ENCODE assay signal across 15 cellular contexts in the genomic region with DNA sequence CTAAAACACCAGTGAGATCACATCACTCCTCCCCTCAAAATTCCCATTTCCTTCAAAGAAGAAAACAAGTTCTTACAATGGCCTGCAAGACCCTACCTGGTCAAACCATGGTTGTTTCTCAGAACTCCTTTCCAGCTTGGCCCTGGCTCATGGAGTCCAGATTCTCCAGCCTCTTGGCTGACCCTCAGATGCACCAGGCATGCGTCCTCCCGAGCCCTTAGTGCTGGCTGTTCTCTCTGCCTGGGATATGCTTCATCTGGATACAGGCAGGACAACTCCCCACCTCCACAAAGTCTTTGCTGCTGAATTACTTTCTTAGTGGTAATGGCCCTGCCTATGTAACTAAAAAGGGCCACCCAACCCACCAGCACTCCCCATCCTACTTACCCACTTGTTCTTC.
"Had no signal": no experiment of that assay in that cellular context is flagged by ENCODE, and none has a peak within 500 bp of the region (broad histone marks: within the 10 kb centered on the region; RNA-seq: fewer than 3 reads in every experiment).

No MANE protein-coding gene starts in this region.

- H3K27ac ChIP-seq: neural progenitor cell, pancreas had no signal

- H3K9me3 ChIP-seq: adrenal gland, pancreas, upper lobe of left lung had no signal

- ATAC-seq: stimulated activated memory B cell treated with anti-CD40 and anti-IgM and Interleukin-4, amounts not matched to agents 10 μg/mL and 1 μg/mL and 100 μg/mL, for 72 hours; T-helper 17 cell had no signal

- H3K9ac ChIP-seq: neural progenitor cell had no signal

- H3K9me3 Mint-ChIP-seq: dendritic cell treated with granulocyte-macrophage colony-stimulating factor and Interleukin-4, amounts not matched to agents 40 ng/mL and 50 ng/mL, for 4 days; mesothelial cell of epicardium; neural progenitor cell; stimulated activated memory B cell treated with anti-CD40 and anti-IgM and Interleukin-4, amounts not matched to agents 10 μg/mL and 1 μg/mL and 100 μg/mL, for 72 hours had no signal

- H3K27me3 Mint-ChIP-seq: dendritic cell treated with granulocyte-macrophage colony-stimulating factor and Interleukin-4, amounts not matched to agents 40 ng/mL and 50 ng/mL, for 4 days; stimulated activated memory B cell treated with anti-CD40 and anti-IgM and Interleukin-4, amounts not matched to agents 10 μg/mL and 1 μg/mL and 100 μg/mL, for 72 hours; T-helper 17 cell had no signal

- H3K36me3 ChIP-seq: adrenal gland, neural progenitor cell, pancreas, upper lobe of left lung had no signal

- H3K4me3 ChIP-seq: adrenal gland, neural progenitor cell, pancreas, upper lobe of left lung had no signal

- H3K27ac Mint-ChIP-seq: dendritic cell treated with granulocyte-macrophage colony-stimulating factor and Interleukin-4, amounts not matched to agents 40 ng/mL and 50 ng/mL, for 4 days; mesothelial cell of epicardium; neural progenitor cell; stimulated activated memory B cell treated with anti-CD40 and anti-IgM and Interleukin-4, amounts not matched to agents 10 μg/mL and 1 μg/mL and 100 μg/mL, for 72 hours; T-helper 17 cell had no signal

- H3K4me3 Mint-ChIP-seq: dendritic cell treated with granulocyte-macrophage colony-stimulating factor and Interleukin-4, amounts not matched to agents 40 ng/mL and 50 ng/mL, for 4 days; mesothelial cell of epicardium; neural progenitor cell; stimulated activated memory B cell treated with anti-CD40 and anti-IgM and Interleukin-4, amounts not matched to agents 10 μg/mL and 1 μg/mL and 100 μg/mL, for 72 hours; T-helper 17 cell had no signal

- H3K4me1 ChIP-seq: neural progenitor cell had no signal

- H3K4me2 ChIP-seq: neural progenitor cell had no signal

- H3K36me3 Mint-ChIP-seq: mesothelial cell of epicardium had no signal

- H2AFZ ChIP-seq: neural progenitor cell had no signal

- DNase-seq: activated CD4-positive, alpha-beta T cell treated with anti-CD3 and anti-CD28 coated beads, Interleukin-2, amount 50 U/mL, for 1 hour; activated CD4-positive, CD25-positive, alpha-beta regulatory T cell; activated naive CD4-positive, alpha-beta T cell treated with anti-CD3 and anti-CD28 coated beads, Interleukin-2, amount 50 U/mL, for 16 hours; activated T-cell treated with anti-CD3 and anti-CD28 coated beads for 4 hours; adrenal gland; central memory CD4-positive, alpha-beta T cell; islet precursor cell; pancreas; retina; T-helper 17 cell; upper lobe of left lung had no signal

- H3K4me1 Mint-ChIP-seq: neural progenitor cell had no signal

- H3K27me3 ChIP-seq: adrenal gland, neural progenitor cell, pancreas, upper lobe of left lung had no signal
